ENCODE assay signal across 9 cellular contexts in genomic region chr9:108473209-108474112, GRCh38.
DNase-seq lines count a peak whose midpoint lies in the region; ATAC-seq and TF ChIP-seq lines count a peak whose summit lies in the region.
"Had no signal": no experiment of that assay in that cellular context is flagged by ENCODE, and none has a peak within 500 bp of the region (broad histone marks: within the 10 kb centered on the region; RNA-seq: fewer than 3 reads in every experiment).

No MANE protein-coding gene starts in this region.

- in situ Hi-C loops in astrocyte of the cerebellum (cut with HindIII; ENCODE audit: low sequenced_read_pairs) = no loop called here

- H3K9me3 Mint-ChIP-seq in activated naive CD8-positive, alpha-beta T cell treated with anti-CD3 and anti-CD28 coated beads for 36 hours = no peaks in the 10 kb centered on the region

- TF ChIP-seq CTCF in LNCaP clone FGC (IDR thresholded peaks at IDR 0.05; ENCODE audit: control insufficient read depth, extremely low read depth, insufficient read depth) = no peak
- no peak for TF ChIP-seq CTCF in astrocyte of the cerebellum (IDR thresholded peaks at IDR 0.05; ENCODE audit: low read depth, low read length, missing control alignments)

- H3K27me3 Mint-ChIP-seq in activated naive CD8-positive, alpha-beta T cell treated with anti-CD3 and anti-CD28 coated beads for 36 hours = no peaks in the 10 kb centered on the region

- H3K4me3 ChIP-seq in LNCaP clone FGC (ENCODE audit: low read depth, low read length) (no peak overlapping the region), astrocyte of the cerebellum (ENCODE audit: low read depth, low read length) (no peak overlapping the region)

- H3K36me3 Mint-ChIP-seq in activated naive CD8-positive, alpha-beta T cell treated with anti-CD3 and anti-CD28 coated beads for 36 hours = no peaks in the 10 kb centered on the region

- DNase-seq in AG08395 (ENCODE audit: low spot score) = peak; percentile 17
- peak; percentile 97 for DNase-seq in LNCaP clone FGC (ENCODE audit: low read depth)
- DNase-seq in astrocyte of the cerebellum (ENCODE audit: low read depth) = peak; percentile 36
- peak; percentile 62 for DNase-seq in left kidney (ENCODE audit: low read depth, low spot score)
- DNase-seq in C1 segment of cervical spinal cord (lab: John Stamatoyannopoulos, UW) = no peak
- no peak for DNase-seq in NAMALWA (ENCODE audit: low spot score)
- DNase-seq in activated naive CD8-positive, alpha-beta T cell treated with anti-CD3 and anti-CD28 coated beads for 36 hours = no peak
- DNase-seq: activated CD8-positive, alpha-beta memory T cell treated with anti-CD3 and anti-CD28 coated beads, Interleukin-2, amount 50 U/mL, for 48 hours had no signal

- H3K4me3 Mint-ChIP-seq in activated naive CD8-positive, alpha-beta T cell treated with anti-CD3 and anti-CD28 coated beads for 36 hours = no peak overlapping the region

- H3K4me1 Mint-ChIP-seq in activated naive CD8-positive, alpha-beta T cell treated with anti-CD3 and anti-CD28 coated beads for 36 hours = no peaks in the 10 kb centered on the region

- H3K27ac Mint-ChIP-seq in activated naive CD8-positive, alpha-beta T cell treated with anti-CD3 and anti-CD28 coated beads for 36 hours = no peak overlapping the region

- ATAC-seq in GM21381 (IDR thresholded peaks at IDR 0.05; ENCODE audit: unreplicated experiment) = no peak

Comparison
In these comparisons a context has a peak if more than half of its experiments do, and no peak if none do; other contexts are left out.
1. DNase-seq: peak in AG08395 (single experiment), LNCaP clone FGC (single experiment), astrocyte of the cerebellum (single experiment) and left kidney (single experiment); none in C1 segment of cervical spinal cord (0 of 14), NAMALWA (single experiment) and activated naive CD8-positive, alpha-beta T cell treated with anti-CD3 and anti-CD28 coated beads for 36 hours (single experiment).